22 cellular contexts compared by ENCODE assay signal in the genomic region with DNA sequence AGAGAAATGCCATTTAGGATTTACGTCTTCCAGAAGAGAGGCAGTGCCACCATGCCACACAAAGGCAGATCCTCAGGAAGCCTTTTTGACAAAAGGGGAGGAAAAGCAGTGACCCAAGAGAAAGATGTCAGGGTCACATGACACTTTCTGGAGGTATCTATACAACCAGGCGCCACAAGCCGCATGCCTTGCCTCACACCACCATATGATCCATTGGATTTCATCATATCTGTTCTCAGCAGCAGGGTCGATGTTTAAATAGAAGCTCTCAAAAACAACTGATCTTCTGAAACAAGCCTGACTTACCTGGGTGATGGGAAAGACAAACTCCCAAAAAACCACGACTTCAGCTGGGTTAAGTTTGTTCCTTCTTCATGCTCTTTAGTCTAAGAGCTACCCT. TPM values are rescaled to one million over a fixed set of nuclear protein-coding genes. Genes with fewer than 3 reads are reported as not detected.
"Had no signal": no experiment of that assay in that cellular context is flagged by ENCODE, and none has a peak within 500 bp of the region (broad histone marks: within the 10 kb centered on the region; RNA-seq: fewer than 3 reads in every experiment).

No MANE protein-coding gene starts in this region.

- H3K4me2 ChIP-seq: smooth muscle cell had no signal

- H2AFZ ChIP-seq: parathyroid adenoma had no signal

- H3K36me3 ChIP-seq: lower lobe of right lung, neutrophil, right atrium auricular region, right lobe of liver, tibial nerve, uterus had no signal

- H3K79me2 ChIP-seq: parathyroid adenoma had no signal

- H3K27ac ChIP-seq: lower lobe of right lung, neutrophil, parathyroid adenoma, right atrium auricular region, right lobe of liver, tibial nerve, uterus had no signal

- H3K9ac ChIP-seq: parathyroid adenoma had no signal

- H3K9me3 ChIP-seq: lower lobe of right lung, neutrophil, right atrium auricular region, right lobe of liver, tibial nerve, uterus had no signal

- H3K4me3 ChIP-seq: lower lobe of right lung, right atrium auricular region, right lobe of liver, smooth muscle cell, tibial nerve, uterus had no signal

- H3K27me3 ChIP-seq: neutrophil, right atrium auricular region, right lobe of liver, tibial nerve, uterus had no signal

- H3K4me1 ChIP-seq: lower lobe of right lung, parathyroid adenoma, right atrium auricular region, right lobe of liver, tibial nerve, uterus had no signal

- ATAC-seq: left lobe of liver; lower lobe of right lung; naive thymus-derived CD8-positive, alpha-beta T cell; right lobe of liver; stimulated activated memory B cell treated with anti-CD40 and anti-IgM and Interleukin-4, amounts not matched to agents 10 μg/mL and 1 μg/mL and 100 μg/mL, for 72 hours; stimulated activated naive CD8-positive, alpha-beta T cell treated with anti-CD3 and anti-CD28 coated beads, Interleukin-15, amount 100 ng/mL, for 72 hours had no signal

- DNase-seq: islet precursor cell; lower lobe of right lung; mammary epithelial cell; mesenchymal stem cell; occipital lobe; right lobe of liver; stimulated activated CD4-positive, alpha-beta T cell treated with anti-CD3 and anti-CD28 coated beads, Interleukin-1b, Interleukin-23, amount 100 ng/mL, for 48 hours; stimulated activated CD4-positive, alpha-beta T cell treated with anti-CD3 and anti-CD28 coated beads, Interleukin-2, amount 100 ng/mL, for 48 hours; stimulated activated CD4-positive, alpha-beta T cell treated with anti-CD3 and anti-CD28 coated beads, Interleukin-4, amount 100 ng/mL, for 4 hours; stimulated activated CD8-positive, alpha-beta memory T cell treated with anti-CD3 and anti-CD28 coated beads, Interleukin-4, amount 100 ng/mL, for 48 hours; stimulated activated naive CD4-positive, alpha-beta T cell treated with Interleukin-2 at 50 U/mL for 16 hours; stimulated activated naive CD8-positive, alpha-beta T cell treated with anti-CD3 and anti-CD28 coated beads, Interleukin-15, amount 100 ng/mL, for 72 hours; substantia nigra; uterus had no signal

RNA-seq across cellular contexts. Expression of gene UNC5B, which starts 52.5 kb away (rescaled TPM):
- total RNA-seq: naive thymus-derived CD8-positive, alpha-beta T cell had no signal
